Comparison of ENCODE assay signal across 1 cellular context in genomic region chr11:61980783-61981541, GRCh38.
TF ChIP-seq lines count a peak whose summit lies in the region.

No MANE protein-coding gene starts in this region.

TF ChIP-seq in HepG2, 621 proteins besides CTCF, POLR2A, EP300 and RAD21 (continued from another document and continues in another):
- no peak for TF ChIP-seq ZNF138 (CRISPR knock-in tag; IDR thresholded peaks at IDR 0.05; ENCODE audit: low read depth)
- no peak for TF ChIP-seq AKAP8 (CRISPR knock-in tag; IDR thresholded peaks at IDR 0.05)
- TF ChIP-seq ZIK1 (CRISPR knock-in tag; IDR thresholded peaks at IDR 0.05; ENCODE audit: borderline replicate concordance, low read depth), result no peak
- no peak for TF ChIP-seq ZNF484 (CRISPR knock-in tag; IDR thresholded peaks at IDR 0.05; ENCODE audit: borderline replicate concordance, low read depth)
- TF ChIP-seq ZNF556 (CRISPR knock-in tag; IDR thresholded peaks at IDR 0.05; ENCODE audit: borderline replicate concordance), result peak; percentile 21; the same call in 1 of the 2 replicates
- TF ChIP-seq MAF1 (CRISPR knock-in tag; IDR thresholded peaks at IDR 0.05; ENCODE audit: borderline replicate concordance), result no peak
- TF ChIP-seq ZNF17 (CRISPR knock-in tag; IDR thresholded peaks at IDR 0.05), result no peak
- no peak; the same call in 1 of the 2 replicates for TF ChIP-seq RERE (CRISPR knock-in tag; IDR thresholded peaks at IDR 0.05; ENCODE audit: low read depth)
- no peak for TF ChIP-seq ZNF253 (CRISPR knock-in tag; IDR thresholded peaks at IDR 0.05; ENCODE audit: borderline replicate concordance)
- no peak for TF ChIP-seq CC2D1A (CRISPR knock-in tag; IDR thresholded peaks at IDR 0.05)
- TF ChIP-seq ZNF740 (CRISPR knock-in tag; IDR thresholded peaks at IDR 0.05), result no peak
- peak; percentile 95 for TF ChIP-seq CEBPB (IDR thresholded peaks at IDR 0.05; ENCODE audit: borderline replicate concordance, low read depth, low read length)
- TF ChIP-seq ZFX (CRISPR knock-in tag; IDR thresholded peaks at IDR 0.05; ENCODE audit: low read depth), result peak; percentile 60
- no peak for TF ChIP-seq ZNF512 (CRISPR knock-in tag; IDR thresholded peaks at IDR 0.05)
- no peak for TF ChIP-seq ZNF547 (CRISPR knock-in tag; IDR thresholded peaks at IDR 0.05)
- no peak for TF ChIP-seq ZNF704 (CRISPR knock-in tag; IDR thresholded peaks at IDR 0.05; ENCODE audit: borderline replicate concordance)
- 0 out of 2 replicates have a peak, but pooled peaks have one; percentile 9 for TF ChIP-seq IRF2 (CRISPR knock-in tag; IDR thresholded peaks at IDR 0.05)
- no peak for TF ChIP-seq ZNF589 (CRISPR knock-in tag; conservative IDR thresholded peaks at IDR 0.05)
- no peak for TF ChIP-seq GPN1 (CRISPR knock-in tag; IDR thresholded peaks at IDR 0.05; ENCODE audit: borderline replicate concordance)
- TF ChIP-seq ZNF724P (CRISPR knock-in tag; IDR thresholded peaks at IDR 0.05; ENCODE audit: borderline replicate concordance), result no peak
- TF ChIP-seq ZNF878 (CRISPR knock-in tag; IDR thresholded peaks at IDR 0.05), result 0 out of 2 replicates have a peak, but pooled peaks have one; percentile 22
- no peak for TF ChIP-seq ZNF546 (CRISPR knock-in tag; conservative IDR thresholded peaks at IDR 0.05)
- no peak for TF ChIP-seq ZNF691 (CRISPR knock-in tag; IDR thresholded peaks at IDR 0.05; ENCODE audit: borderline replicate concordance, low read depth)
- no peak for TF ChIP-seq BATF2 (CRISPR knock-in tag; IDR thresholded peaks at IDR 0.05)
- no peak for TF ChIP-seq ZXDC (CRISPR knock-in tag; IDR thresholded peaks at IDR 0.05)
- no peak for TF ChIP-seq CREB1 (IDR thresholded peaks at IDR 0.05)
- TF ChIP-seq CREB1 (CRISPR knock-in tag; IDR thresholded peaks at IDR 0.05), result 0 out of 2 replicates have a peak, but pooled peaks have one; percentile 14
- peak; percentile 54; the same call in 1 of the 2 replicates for TF ChIP-seq KDM4B (CRISPR knock-in tag; IDR thresholded peaks at IDR 0.05)
- TF ChIP-seq SOX13 (IDR thresholded peaks at IDR 0.05), result peak; percentile 77
- peak in 1 of 2 experiments; percentile 93; a peak in 2 of 4 replicates for TF ChIP-seq SOX13 (CRISPR knock-in tag; conservative IDR thresholded peaks at IDR 0.05 in 1 of 2, IDR thresholded peaks at IDR 0.05 in 1 of 2)
- no peak for TF ChIP-seq ZNF367 (CRISPR knock-in tag; IDR thresholded peaks at IDR 0.05; ENCODE audit: borderline replicate concordance)
- no peak for TF ChIP-seq AHR (CRISPR knock-in tag; IDR thresholded peaks at IDR 0.05)
- no peak for TF ChIP-seq ISX (CRISPR knock-in tag; conservative IDR thresholded peaks at IDR 0.05)
- no peak for TF ChIP-seq MLXIP (CRISPR knock-in tag; IDR thresholded peaks at IDR 0.05; ENCODE audit: borderline replicate concordance)
